In the genomic region with DNA sequence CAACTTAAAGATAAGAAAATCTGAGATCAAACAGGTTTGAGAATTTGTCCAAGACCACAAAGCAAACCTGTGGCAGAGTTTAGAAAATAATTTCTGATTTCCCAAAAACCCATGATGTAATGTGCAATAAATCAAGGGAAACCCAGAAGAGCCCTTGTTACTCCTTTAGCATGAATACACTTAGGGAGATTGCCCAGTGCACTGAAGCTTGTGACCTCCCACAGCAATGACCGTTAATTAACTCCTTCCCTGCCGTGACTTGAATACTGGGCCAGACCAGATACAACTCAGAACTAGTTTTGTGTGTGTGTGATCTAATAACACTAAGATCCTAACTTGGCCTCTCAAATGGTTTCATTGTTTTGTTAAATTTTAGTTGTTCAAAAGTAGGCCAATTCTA, we compare ENCODE assay signal across 1 cellular context.
TF ChIP-seq lines count a peak whose summit lies in the region.

No MANE protein-coding gene starts in this region.

TF ChIP-seq in K562, 482 proteins besides CTCF, POLR2A, EP300 and RAD21 (continued from another document):
- TF ChIP-seq, protein P1, sequence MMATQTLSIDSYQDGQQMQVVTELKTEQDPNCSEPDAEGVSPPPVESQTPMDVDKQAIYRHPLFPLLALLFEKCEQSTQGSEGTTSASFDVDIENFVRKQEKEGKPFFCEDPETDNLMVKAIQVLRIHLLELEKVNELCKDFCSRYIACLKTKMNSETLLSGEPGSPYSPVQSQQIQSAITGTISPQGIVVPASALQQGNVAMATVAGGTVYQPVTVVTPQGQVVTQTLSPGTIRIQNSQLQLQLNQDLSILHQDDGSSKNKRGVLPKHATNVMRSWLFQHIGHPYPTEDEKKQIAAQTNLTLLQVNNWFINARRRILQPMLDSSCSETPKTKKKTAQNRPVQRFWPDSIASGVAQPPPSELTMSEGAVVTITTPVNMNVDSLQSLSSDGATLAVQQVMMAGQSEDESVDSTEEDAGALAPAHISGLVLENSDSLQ (IDR thresholded peaks at IDR 0.05) = peak; percentile 68
- TF ChIP-seq KDM1A (IDR thresholded peaks at IDR 0.05) (peak; percentile 30 to 31; a peak in 2 of 4 replicates), ZNF589 (CRISPR knock-in tag; IDR thresholded peaks at IDR 0.05; ENCODE audit: low read depth) (peak; percentile 56; the same call in 1 of the 2 replicates), CEBPG (CRISPR knock-in tag; IDR thresholded peaks at IDR 0.05) (no peak), CEBPG (tag; conservative IDR thresholded peaks at IDR 0.05 in 1 of 2, IDR thresholded peaks at IDR 0.05 in 1 of 2) (peak in 1 of 2 experiments; percentile 59; a peak in 1 of 4 replicates), ATF3 (IDR thresholded peaks at IDR 0.05) (peak; percentile 34; the same call in 1 of the 2 replicates), ATF3 (CRISPR knock-in tag; conservative IDR thresholded peaks at IDR 0.05) (no peak), ZNF561 (CRISPR knock-in tag; conservative IDR thresholded peaks at IDR 0.05) (no peak), ZC3H4 (CRISPR knock-in tag; IDR thresholded peaks at IDR 0.05; ENCODE audit: borderline replicate concordance) (no peak), FIP1L1 (IDR thresholded peaks at IDR 0.05; ENCODE audit: low read depth, low read length, poor library complexity, severe bottlenecking) (no peak), TFAP4 (CRISPR knock-in tag; IDR thresholded peaks at IDR 0.05; ENCODE audit: borderline replicate concordance) (no peak), ILF3 (IDR thresholded peaks at IDR 0.05; ENCODE audit: borderline replicate concordance) (no peak), ZNF140 (CRISPR knock-in tag; IDR thresholded peaks at IDR 0.05) (no peak), FOXM1 (IDR thresholded peaks at IDR 0.05; ENCODE audit: low read depth) (peak; percentile 42; the same call in 1 of the 2 replicates), FOXM1 (CRISPR knock-in tag; IDR thresholded peaks at IDR 0.05; ENCODE audit: low read depth) (no peak), EP400 (IDR thresholded peaks at IDR 0.05) (peak; percentile 43), MXI1 (IDR thresholded peaks at IDR 0.05; ENCODE audit: low read depth, low read length) (no peak), FOS (IDR thresholded peaks at IDR 0.05; ENCODE audit: extremely low read depth, insufficient read length) (no peak), DPF2 (IDR thresholded peaks at IDR 0.05) (no peak), NCOA2 (IDR thresholded peaks at IDR 0.05; ENCODE audit: partially characterized antibody in 2 of 2) (no peak), SMAD4 (CRISPR knock-in tag; conservative IDR thresholded peaks at IDR 0.05) (no peak), GATAD2B (IDR thresholded peaks at IDR 0.05; ENCODE audit: borderline replicate concordance) (peak; percentile 40; the same call in 1 of the 2 replicates), ZZZ3 (IDR thresholded peaks at IDR 0.05) (no peak), CBFB (CRISPR knock-in tag; IDR thresholded peaks at IDR 0.05) (no peak), ZNF12 (CRISPR knock-in tag; IDR thresholded peaks at IDR 0.05) (no peak), MYBL2 (IDR thresholded peaks at IDR 0.05; ENCODE audit: low read depth) (peak; percentile 88), MYBL2 (CRISPR knock-in tag; IDR thresholded peaks at IDR 0.05; ENCODE audit: borderline replicate concordance) (no peak), MED1 (CRISPR knock-in tag; IDR thresholded peaks at IDR 0.05; ENCODE audit: borderline replicate concordance) (no peak), FOXA3 (CRISPR knock-in tag; conservative IDR thresholded peaks at IDR 0.05 in 1 of 2, IDR thresholded peaks at IDR 0.05 in 1 of 2) (no peak), HCFC1 (IDR thresholded peaks at IDR 0.05; ENCODE audit: low read depth, low read length) (no peak)
- TF ChIP-seq, protein P2, sequence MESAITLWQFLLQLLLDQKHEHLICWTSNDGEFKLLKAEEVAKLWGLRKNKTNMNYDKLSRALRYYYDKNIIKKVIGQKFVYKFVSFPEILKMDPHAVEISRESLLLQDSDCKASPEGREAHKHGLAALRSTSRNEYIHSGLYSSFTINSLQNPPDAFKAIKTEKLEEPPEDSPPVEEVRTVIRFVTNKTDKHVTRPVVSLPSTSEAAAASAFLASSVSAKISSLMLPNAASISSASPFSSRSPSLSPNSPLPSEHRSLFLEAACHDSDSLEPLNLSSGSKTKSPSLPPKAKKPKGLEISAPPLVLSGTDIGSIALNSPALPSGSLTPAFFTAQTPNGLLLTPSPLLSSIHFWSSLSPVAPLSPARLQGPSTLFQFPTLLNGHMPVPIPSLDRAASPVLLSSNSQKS (CRISPR knock-in tag; IDR thresholded peaks at IDR 0.05) = no peak
- TF ChIP-seq, protein P3, sequence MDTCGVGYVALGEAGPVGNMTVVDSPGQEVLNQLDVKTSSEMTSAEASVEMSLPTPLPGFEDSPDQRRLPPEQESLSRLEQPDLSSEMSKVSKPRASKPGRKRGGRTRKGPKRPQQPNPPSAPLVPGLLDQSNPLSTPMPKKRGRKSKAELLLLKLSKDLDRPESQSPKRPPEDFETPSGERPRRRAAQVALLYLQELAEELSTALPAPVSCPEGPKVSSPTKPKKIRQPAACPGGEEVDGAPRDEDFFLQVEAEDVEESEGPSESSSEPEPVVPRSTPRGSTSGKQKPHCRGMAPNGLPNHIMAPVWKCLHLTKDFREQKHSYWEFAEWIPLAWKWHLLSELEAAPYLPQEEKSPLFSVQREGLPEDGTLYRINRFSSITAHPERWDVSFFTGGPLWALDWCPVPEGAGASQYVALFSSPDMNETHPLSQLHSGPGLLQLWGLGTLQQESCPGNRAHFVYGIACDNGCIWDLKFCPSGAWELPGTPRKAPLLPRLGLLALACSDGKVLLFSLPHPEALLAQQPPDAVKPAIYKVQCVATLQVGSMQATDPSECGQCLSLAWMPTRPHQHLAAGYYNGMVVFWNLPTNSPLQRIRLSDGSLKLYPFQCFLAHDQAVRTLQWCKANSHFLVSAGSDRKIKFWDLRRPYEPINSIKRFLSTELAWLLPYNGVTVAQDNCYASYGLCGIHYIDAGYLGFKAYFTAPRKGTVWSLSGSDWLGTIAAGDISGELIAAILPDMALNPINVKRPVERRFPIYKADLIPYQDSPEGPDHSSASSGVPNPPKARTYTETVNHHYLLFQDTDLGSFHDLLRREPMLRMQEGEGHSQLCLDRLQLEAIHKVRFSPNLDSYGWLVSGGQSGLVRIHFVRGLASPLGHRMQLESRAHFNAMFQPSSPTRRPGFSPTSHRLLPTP (IDR thresholded peaks at IDR 0.05; ENCODE audit: borderline replicate concordance, extremely low read depth, insufficient read length) = no peak
- TF ChIP-seq, protein P4, sequence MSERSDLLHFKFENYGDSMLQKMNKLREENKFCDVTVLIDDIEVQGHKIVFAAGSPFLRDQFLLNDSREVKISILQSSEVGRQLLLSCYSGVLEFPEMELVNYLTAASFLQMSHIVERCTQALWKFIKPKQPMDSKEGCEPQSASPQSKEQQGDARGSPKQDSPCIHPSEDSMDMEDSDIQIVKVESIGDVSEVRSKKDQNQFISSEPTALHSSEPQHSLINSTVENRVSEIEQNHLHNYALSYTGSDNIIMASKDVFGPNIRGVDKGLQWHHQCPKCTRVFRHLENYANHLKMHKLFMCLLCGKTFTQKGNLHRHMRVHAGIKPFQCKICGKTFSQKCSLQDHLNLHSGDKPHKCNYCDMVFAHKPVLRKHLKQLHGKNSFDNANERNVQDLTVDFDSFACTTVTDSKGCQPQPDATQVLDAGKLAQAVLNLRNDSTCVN (CRISPR knock-in tag; IDR thresholded peaks at IDR 0.05) = no peak
